5 cellular contexts compared by ENCODE assay signal in the genomic region with DNA sequence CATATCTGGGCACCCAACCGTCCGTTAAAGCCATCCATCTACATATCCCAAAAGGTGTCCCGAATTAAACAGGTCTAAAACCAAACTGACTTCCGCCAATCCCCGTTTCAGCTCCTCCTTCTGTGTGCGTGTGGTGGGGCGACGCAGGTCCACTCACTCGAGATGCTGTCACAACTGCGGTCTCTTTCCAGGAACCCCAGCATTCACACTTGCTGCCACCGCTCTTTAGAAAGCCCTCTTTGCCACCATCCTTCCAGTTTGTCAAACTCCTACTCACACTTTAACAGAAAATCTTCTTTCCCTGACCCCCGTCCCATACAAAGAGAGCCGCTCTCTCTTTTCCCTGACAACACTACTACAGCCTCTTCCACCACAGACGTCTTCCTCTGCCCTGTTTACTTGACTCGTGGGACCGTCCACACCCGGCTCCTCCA. TPM values are rescaled to one million over a fixed set of nuclear protein-coding genes. Genes with fewer than 3 reads are reported as not detected.
A peak's percentile ranks its signal among the peaks of the same experiment; 100 is the strongest.
DNase-seq lines count a peak whose midpoint lies in the region; TF ChIP-seq lines count a peak whose summit lies in the region.

No MANE protein-coding gene starts in this region.

- H3K36me3 Mint-ChIP-seq in activated naive CD4-positive, alpha-beta T cell treated with anti-CD3 and anti-CD28 coated beads, Interleukin-2, amount 50 U/mL, for 24 hours: peaks cover 4% of the 10 kb centered on the region
- H3K36me3 Mint-ChIP-seq in mesothelial cell of epicardium: peaks cover 13% of the 10 kb centered on the region

- H3K27me3 ChIP-seq in HUES48 (ENCODE audit: control insufficient read depth, insufficient read depth, low read length): peaks cover 33% of the 10 kb centered on the region

- no peak for DNase-seq in mesothelial cell of epicardium (ENCODE audit: low spot score in 2 of 2, unreplicated experiment in 2 of 2)
- DNase-seq in GM19240 (ENCODE audit: insufficient read length, low spot score): no peak
- no peak for DNase-seq in NCI-H1694 treated with DMSO at 0.1 percent for 48 hours (lab: John Stamatoyannopoulos, UW)

- no peaks in the 10 kb centered on the region; the same call in 1 of the 2 replicates for H3K4me1 ChIP-seq in HUES48 (ENCODE audit: control insufficient read depth, insufficient read depth, low read length)

- peaks cover 36% of the 10 kb centered on the region for H3K36me3 ChIP-seq in HUES48 (ENCODE audit: control insufficient read depth, insufficient read depth, low read length)

- H3K27ac Mint-ChIP-seq in activated naive CD4-positive, alpha-beta T cell treated with anti-CD3 and anti-CD28 coated beads, Interleukin-2, amount 50 U/mL, for 24 hours: peak overlapping the region; percentile 98
- peak overlapping the region; percentile 95 for H3K27ac Mint-ChIP-seq in mesothelial cell of epicardium

- H3K4me3 ChIP-seq in HUES48 (ENCODE audit: low read depth, low read length): peak overlapping the region; percentile 91

- peak overlapping the region; percentile 67 for H3K9ac ChIP-seq in HUES48 (ENCODE audit: low read depth, low read length)

- no peaks in the 10 kb centered on the region for H3K27me3 Mint-ChIP-seq in activated naive CD4-positive, alpha-beta T cell treated with anti-CD3 and anti-CD28 coated beads, Interleukin-2, amount 50 U/mL, for 24 hours
- H3K27me3 Mint-ChIP-seq in mesothelial cell of epicardium (ENCODE audit: low read depth): peaks cover 37% of the 10 kb centered on the region

- H3K27ac ChIP-seq in HUES48 (ENCODE audit: low read depth, low read length): peak overlapping the region; percentile 57

- peak overlapping the region; percentile 99 for H3K4me3 Mint-ChIP-seq in activated naive CD4-positive, alpha-beta T cell treated with anti-CD3 and anti-CD28 coated beads, Interleukin-2, amount 50 U/mL, for 24 hours
- H3K4me3 Mint-ChIP-seq in mesothelial cell of epicardium: peak overlapping the region; percentile 97

- no peaks in the 10 kb centered on the region for H3K9me3 Mint-ChIP-seq in activated naive CD4-positive, alpha-beta T cell treated with anti-CD3 and anti-CD28 coated beads, Interleukin-2, amount 50 U/mL, for 24 hours
- H3K9me3 Mint-ChIP-seq in mesothelial cell of epicardium: no peaks in the 10 kb centered on the region

- H3K4me1 Mint-ChIP-seq in activated naive CD4-positive, alpha-beta T cell treated with anti-CD3 and anti-CD28 coated beads, Interleukin-2, amount 50 U/mL, for 24 hours: peaks cover 29% of the 10 kb centered on the region
- H3K4me1 Mint-ChIP-seq in mesothelial cell of epicardium: peaks cover 11% of the 10 kb centered on the region

- no peaks in the 10 kb centered on the region for H3K9me3 ChIP-seq in HUES48 (ENCODE audit: control insufficient read depth, insufficient read depth, low read length)

- TF ChIP-seq CTCF in mesothelial cell of epicardium (IDR thresholded peaks at IDR 0.05; ENCODE audit: unreplicated experiment): no peak

RNA-seq across cellular contexts. Expression of a gene that starts 0.5 kb away (rescaled TPM):
- total RNA-seq in mesothelial cell of epicardium: 17.3 to 18.5 TPM (median 18.1 TPM) in 3 replicates

RNA-seq across cellular contexts. Expression of a gene that starts 6.1 kb away (rescaled TPM):
- total RNA-seq in mesothelial cell of epicardium: not detected in 3 replicates

RNA-seq across cellular contexts. Expression of a gene that starts 12.9 kb away (rescaled TPM):
- total RNA-seq in mesothelial cell of epicardium: not detected in 3 replicates

RNA-seq across cellular contexts. Expression of a gene that starts 21.8 kb away (rescaled TPM):
- total RNA-seq in mesothelial cell of epicardium: 77.3 to 78.9 TPM (median 78.3 TPM) in 3 replicates

RNA-seq across cellular contexts. Expression of a gene that starts 34.6 kb away (rescaled TPM):
- total RNA-seq in mesothelial cell of epicardium: 73.6 to 76.3 TPM (median 74.0 TPM) in 3 replicates
